In the genomic region with DNA sequence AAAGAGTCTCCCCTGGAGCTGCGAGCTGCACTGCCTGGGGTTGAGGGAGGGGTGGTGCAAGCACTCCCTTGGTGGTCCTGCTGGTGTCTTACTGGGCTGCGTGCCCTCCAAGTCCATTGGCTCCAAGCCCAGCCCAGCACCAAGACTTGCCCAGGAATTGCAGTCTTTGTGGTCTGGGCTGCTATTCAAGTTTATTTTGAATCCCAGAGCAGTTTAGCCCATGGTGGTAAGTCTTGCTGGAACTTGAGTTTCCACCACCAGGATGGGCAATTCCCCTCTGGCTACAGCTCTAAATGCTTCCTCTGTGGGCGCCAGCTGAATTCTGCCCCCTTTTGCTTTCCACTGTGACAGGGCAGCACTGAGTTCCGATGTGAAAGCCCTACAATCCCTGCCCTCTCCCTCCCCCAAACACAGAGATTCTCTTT, we compare ENCODE assay signal across 18 cellular contexts. TPM values are rescaled to one million over a fixed set of nuclear protein-coding genes. Genes with fewer than 3 reads are reported as not detected.
DNase-seq lines count a peak whose midpoint lies in the region; TF ChIP-seq lines count a peak whose summit lies in the region.
"Had no signal": no experiment of that assay in that cellular context is flagged by ENCODE, and none has a peak within 500 bp of the region (broad histone marks: within the 10 kb centered on the region; RNA-seq: fewer than 3 reads in every experiment).

No MANE protein-coding gene starts in this region.

- H3K36me3 Mint-ChIP-seq in osteocyte (ENCODE audit: unreplicated experiment) = peaks cover 18% of the 10 kb centered on the region

- no peaks in the 10 kb centered on the region for H3K27me3 ChIP-seq in SJSA1 (replicated peaks)
- no peaks in the 10 kb centered on the region for H3K27me3 ChIP-seq in fibroblast of lung (ENCODE audit: control insufficient read depth, insufficient read depth, low read length)
- H3K27me3 ChIP-seq in transverse colon = no peaks in the 10 kb centered on the region
- H3K27me3 ChIP-seq: gastroesophageal sphincter, right atrium auricular region had no signal

- H3K36me3 ChIP-seq in SJSA1 (no peaks in the 10 kb centered on the region), fibroblast of lung (ENCODE audit: control insufficient read depth, insufficient read depth, low read length) (no peaks in the 10 kb centered on the region), transverse colon (no peaks in the 10 kb centered on the region)
- H3K36me3 ChIP-seq: gastroesophageal sphincter, right atrium auricular region had no signal

- H4K20me1 ChIP-seq in fibroblast of lung (ENCODE audit: control insufficient read depth, extremely low read depth, insufficient read depth, low read length) = no peaks in the 10 kb centered on the region

- H3K9me3 ChIP-seq in SJSA1 (replicated peaks) (no peaks in the 10 kb centered on the region), fibroblast of lung (ENCODE audit: control insufficient read depth, insufficient read depth, low read depth, low read length) (no peaks in the 10 kb centered on the region), transverse colon (peaks cover 0 to 3% of the 10 kb centered on the region in 2 donors)

- H3K4me3 Mint-ChIP-seq in osteocyte (ENCODE audit: unreplicated experiment) = no peak overlapping the region
- H3K4me3 Mint-ChIP-seq: activated naive CD8-positive, alpha-beta T cell treated with anti-CD3 and anti-CD28 coated beads, Interleukin-2, amount 10 ng/mL, durations not matched to agents 7 days and 5 days; CD4-positive, alpha-beta memory T cell; stimulated activated naive CD8-positive, alpha-beta T cell treated with anti-CD3 and anti-CD28 coated beads, Interleukin-15, Interleukin-2, amounts not matched to agents 100 ng/mL and 50 ng/mL, for 24 hours; T-cell had no signal

- peak overlapping the region; percentile 45 for H3K27ac Mint-ChIP-seq in osteocyte (ENCODE audit: unreplicated experiment)
- H3K27ac Mint-ChIP-seq: activated naive CD8-positive, alpha-beta T cell treated with anti-CD3 and anti-CD28 coated beads, Interleukin-2, amount 10 ng/mL, durations not matched to agents 7 days and 5 days; stimulated activated naive CD8-positive, alpha-beta T cell treated with anti-CD3 and anti-CD28 coated beads, Interleukin-15, Interleukin-2, amounts not matched to agents 100 ng/mL and 50 ng/mL, for 24 hours; T-cell had no signal

- H3K4me1 ChIP-seq in SJSA1 (replicated peaks) (peaks cover 29% of the 10 kb centered on the region), fibroblast of lung (ENCODE audit: control insufficient read depth, extremely low read depth, insufficient read depth, low read length) (peaks cover 2% of the 10 kb centered on the region), transverse colon (peaks cover 0 to 4% (median 0%) of the 10 kb centered on the region in 4 donors)

- no peak for TF ChIP-seq EP300 in transverse colon (IDR thresholded peaks at IDR 0.05; ENCODE audit: low read depth)

- DNase-seq in G401 (ENCODE audit: low spot score) (peak; percentile 56), SJSA1 (ENCODE audit: low read depth in 1 of 2, low spot score in 2 of 2) (peak; percentile 90 to 93), fibroblast of lung (ENCODE audit: low read depth in 2 of 2) (peak; percentile 81 to 83), osteocyte (ENCODE audit: extremely low spot score, unreplicated experiment) (no peak), NCI-H146 (lab: John Stamatoyannopoulos, UW) (no peak), NCI-H146 treated with DMSO at 0.1 percent for 48 hours (lab: John Stamatoyannopoulos, UW; ENCODE audit: unreplicated experiment) (no peak), transverse colon (no peak)
- no peak for DNase-seq in stimulated activated CD4-positive, alpha-beta T cell treated with anti-CD3 and anti-CD28 coated beads, Interleukin-12 subunit alpha, Interleukin-12 subunit beta, amount 100 ng/mL, for 4 hours
- DNase-seq: activated CD4-positive, CD25-positive, alpha-beta regulatory T cell; activated naive CD8-positive, alpha-beta T cell treated with anti-CD3 and anti-CD28 coated beads, Interleukin-2, amount 10 ng/mL, durations not matched to agents 7 days and 5 days; CD4-positive, alpha-beta memory T cell; GF-D8; kidney; T-cell had no signal

- intact Hi-C loops in transverse colon (cut with DNase I; ENCODE audit: low total_unique reads) = no loop called here

- no peaks in the 10 kb centered on the region for H3K27me3 Mint-ChIP-seq in osteocyte (ENCODE audit: unreplicated experiment)
- H3K27me3 Mint-ChIP-seq: activated naive CD8-positive, alpha-beta T cell treated with anti-CD3 and anti-CD28 coated beads, Interleukin-2, amount 10 ng/mL, durations not matched to agents 7 days and 5 days; CD4-positive, alpha-beta memory T cell; stimulated activated naive CD8-positive, alpha-beta T cell treated with anti-CD3 and anti-CD28 coated beads, Interleukin-15, Interleukin-2, amounts not matched to agents 100 ng/mL and 50 ng/mL, for 24 hours; T-cell had no signal

- H3K4me2 ChIP-seq in fibroblast of lung (ENCODE audit: extremely low read depth, insufficient read depth, low read length) = peak overlapping the region; percentile 23

- H3K9me3 Mint-ChIP-seq in osteocyte (ENCODE audit: unreplicated experiment) = peaks cover 28% of the 10 kb centered on the region

- no peak overlapping the region for H3K4me3 ChIP-seq in SJSA1
- no peak overlapping the region for H3K4me3 ChIP-seq in fibroblast of lung (replicated peaks in 1 of 4; ENCODE audit: control extremely low read depth in 1 of 4, insufficient read depth in 1 of 4, low read depth in 3 of 4, low read length in 4 of 4)
- H3K4me3 ChIP-seq in transverse colon = no peak overlapping the region
- H3K4me3 ChIP-seq: gastroesophageal sphincter, right atrium auricular region had no signal

- H3K27ac ChIP-seq in SJSA1 (peak overlapping the region; percentile 34), fibroblast of lung (ENCODE audit: insufficient read depth, low read length) (no peak overlapping the region), transverse colon (no peak overlapping the region)
- H3K27ac ChIP-seq: gastroesophageal sphincter, right atrium auricular region had no signal

- H2AFZ ChIP-seq in fibroblast of lung (ENCODE audit: low read length) = no peak overlapping the region

- in situ Hi-C loops in G401 (cut with HindIII; ENCODE audit: low sequenced_read_pairs) (no loop called here), transverse colon (cut with MboI; ENCODE audit: low pct_ligation_motif_present in 1 of 4, low pct_unique_long_range_greater_than_20kb in 1 of 4, low sequenced_read_pairs in 3 of 4) (no loop called here)

- H3K9ac ChIP-seq in fibroblast of lung (ENCODE audit: insufficient read depth, low read length) = no peak overlapping the region

- TF ChIP-seq POLR2A in transverse colon (IDR thresholded peaks at IDR 0.05) = no peak

- TF ChIP-seq CTCF in fibroblast of lung (conservative IDR thresholded peaks at IDR 0.05 in 1 of 2, IDR thresholded peaks at IDR 0.05 in 1 of 2; ENCODE audit: low read depth in 1 of 2, low read length in 2 of 2) (peak in 1 of 2 donors; percentile 1), osteocyte (IDR thresholded peaks at IDR 0.05) (no peak), transverse colon (IDR thresholded peaks at IDR 0.05) (no peak)

- H3K79me2 ChIP-seq in fibroblast of lung (ENCODE audit: control insufficient read depth, insufficient read depth, low read length) = peaks cover 2% of the 10 kb centered on the region

- peaks cover 23% of the 10 kb centered on the region for H3K4me1 Mint-ChIP-seq in osteocyte (ENCODE audit: unreplicated experiment)

- WGBS in transverse colon (ENCODE audit: low coverage in 1 of 2), 2 donors = 74% methylated on average over 4 of the region's 4 CpGs; no CpG with 5 or more reads in 1 of the 2 donors

RNA-seq across cellular contexts. Expression of a gene that starts 25.1 kb away (rescaled TPM):
- 86.8 and 87.4 TPM in 2 replicates for total RNA-seq in G401 (2014; rRNA removed; shearing (Covaris generic))
- 42.9 and 48.8 TPM in 2 replicates for total RNA-seq in SJSA1 (2014; rRNA removed; shearing (Covaris generic))
- total RNA-seq in fibroblast of lung = 32.4 and 43.8 TPM in 2 replicates
- polyA plus RNA-seq in fibroblast of lung = 43.9 and 56.3 TPM in 2 replicates
- 26.2 and 30.6 TPM in 2 replicates for polyA plus RNA-seq in fibroblast of lung (2012)
- polyA minus RNA-seq in fibroblast of lung (ENCODE audit: low replicate concordance) = 4.9 and 8.1 TPM in 2 replicates
- 34.1 and 42.8 TPM in 2 replicates for total RNA-seq in osteocyte
- 10 to 100 TPM; 14.7 to 36.2 (median 24.0) TPM for total RNA-seq in transverse colon
- total RNA-seq: OCI-LY7 had no signal

Comparison
In these comparisons a context has a peak if more than half of its experiments do, and no peak if none do; other contexts are left out.
1. DNase-seq: peak in G401 (single experiment), SJSA1 (2 of 2) and fibroblast of lung (2 of 2); none in osteocyte (single experiment), NCI-H146 (single experiment), NCI-H146 treated with DMSO at 0.1 percent for 48 hours (single experiment), stimulated activated CD4-positive, alpha-beta T cell treated with anti-CD3 and anti-CD28 coated beads, Interleukin-12 subunit alpha, Interleukin-12 subunit beta, amount 100 ng/mL, for 4 hours (single experiment) and transverse colon (single experiment).